Comparison of ENCODE assay signal across 8 cellular contexts in genomic region chr9:137305060-137305787, GRCh38. TPM values are rescaled to one million over a fixed set of nuclear protein-coding genes. Genes with fewer than 3 reads are reported as not detected.
DNase-seq lines count a peak whose midpoint lies in the region; TF ChIP-seq lines count a peak whose summit lies in the region.

No MANE protein-coding gene starts in this region.

- H2AFZ ChIP-seq in neuronal stem cell (ENCODE audit: low read length) = peak overlapping the region; percentile 60

- H3K14ac ChIP-seq in neuronal stem cell (ENCODE audit: low read length) = peak overlapping the region; percentile 100

- H3K4me3 ChIP-seq in BLaER1 (peak overlapping the region; percentile 34; the same call in 1 of the 2 replicates), epithelial cell of proximal tubule (ENCODE audit: low read depth, low read length) (peak overlapping the region; percentile 19), neuronal stem cell (ENCODE audit: low read length in 2 of 2) (peak overlapping the region in 1 of 2 donors; percentile 10), uterus (no peak overlapping the region), testis (no peak overlapping the region)

- peaks cover 6% of the 10 kb centered on the region for H3K79me1 ChIP-seq in neuronal stem cell (ENCODE audit: low read depth, low read length)

- H3K18ac ChIP-seq in neuronal stem cell (ENCODE audit: low read length) = peak overlapping the region; percentile 99

- DNase-seq in NCI-H128 (lab: John Stamatoyannopoulos, UW; ENCODE audit: unreplicated experiment) (peak; percentile 58), epithelial cell of proximal tubule (ENCODE audit: low read depth) (no peak), neuronal stem cell (ENCODE audit: low spot score) (peak; percentile 71), uterus (peak; percentile 33 to 58), testis (no peak), KG1 (lab: John Stamatoyannopoulos, UW) (no peak)
- peak; percentile 84 for DNase-seq in activated CD8-positive, alpha-beta memory T cell treated with anti-CD3 and anti-CD28 coated beads for 24 hours

- H4K91ac ChIP-seq in neuronal stem cell (ENCODE audit: low read depth, low read length, poor library complexity) = peak overlapping the region; percentile 95

- peak overlapping the region; percentile 52 for H4K8ac ChIP-seq in neuronal stem cell (ENCODE audit: low read depth, low read length)

- H3K27ac ChIP-seq in BLaER1 = peak overlapping the region; percentile 82
- H3K27ac ChIP-seq in neuronal stem cell (replicated peaks; ENCODE audit: low read length) = peak overlapping the region; percentile 96
- H3K27ac ChIP-seq in uterus = peak overlapping the region; percentile 70 to 81
- H3K27ac ChIP-seq in testis = peak overlapping the region in 1 of 2 donors; percentile 18

- H2BK5ac ChIP-seq in neuronal stem cell (ENCODE audit: low read length) = peak overlapping the region; percentile 98

- H3K23ac ChIP-seq in neuronal stem cell (ENCODE audit: low read depth, low read length, poor library complexity) = peak overlapping the region; percentile 92

- TF ChIP-seq CTCF in epithelial cell of proximal tubule (conservative IDR thresholded peaks at IDR 0.05; ENCODE audit: low read depth, low read length) (peak; percentile 7), uterus (IDR thresholded peaks at IDR 0.05) (no peak), testis (IDR thresholded peaks at IDR 0.05) (no peak)

- peak overlapping the region; percentile 95 for H2BK120ac ChIP-seq in neuronal stem cell (ENCODE audit: low read depth, low read length)

- peak overlapping the region; percentile 69; the same call in 1 of the 2 replicates for H3K9ac ChIP-seq in BLaER1
- peak overlapping the region; percentile 75 for H3K9ac ChIP-seq in neuronal stem cell (ENCODE audit: low read depth, low read length, poor library complexity)

- H3K36me3 ChIP-seq in BLaER1 (no peaks in the 10 kb centered on the region), neuronal stem cell (replicated peaks in 1 of 2; ENCODE audit: control insufficient read depth in 2 of 2, insufficient read depth in 2 of 2, low read length in 2 of 2) (no peaks in the 10 kb centered on the region), uterus (no peaks in the 10 kb centered on the region), testis (ENCODE audit: low read depth, missing control alignments) (no peaks in the 10 kb centered on the region)

- peak overlapping the region; percentile 90 for H3K4ac ChIP-seq in neuronal stem cell (ENCODE audit: low read length)

- H3K9me3 ChIP-seq in BLaER1 (no peaks in the 10 kb centered on the region), neuronal stem cell (replicated peaks in 1 of 2; ENCODE audit: control insufficient read depth in 2 of 2, insufficient read depth in 1 of 2, low read depth in 1 of 2, low read length in 2 of 2) (no peaks in the 10 kb centered on the region), uterus (no peaks in the 10 kb centered on the region), testis (no peaks in the 10 kb centered on the region)

- intact Hi-C loops in uterus (cut with DNase I; ENCODE audit: low total_unique reads) (loop anchor here (10.0 kb wide), 1 partner anchor 110 kb away; no protein-coding TSS in a partner anchor), testis (cut with DNase I; ENCODE audit: low total_unique reads) (no loop called here)

- peaks cover 16% of the 10 kb centered on the region for H3K27me3 ChIP-seq in BLaER1
- H3K27me3 ChIP-seq in neuronal stem cell (ENCODE audit: control insufficient read depth in 3 of 3, insufficient read depth in 3 of 3, low read depth in 1 of 3, low read length in 3 of 3) = peaks cover 0 to 5% (median 3%) of the 10 kb centered on the region in 3 experiments
- H3K27me3 ChIP-seq in uterus = peaks cover 4 to 18% of the 10 kb centered on the region in 2 donors
- H3K27me3 ChIP-seq in testis = no peaks in the 10 kb centered on the region

- peaks cover 16% of the 10 kb centered on the region for H4K20me1 ChIP-seq in BLaER1

- TF ChIP-seq POLR2A in uterus (IDR thresholded peaks at IDR 0.05) = no peak
- TF ChIP-seq POLR2A in testis (IDR thresholded peaks at IDR 0.05) = no peak

- H2AK5ac ChIP-seq in neuronal stem cell (ENCODE audit: low read depth, low read length) = peak overlapping the region; percentile 100

- WGBS in neuronal stem cell (ENCODE audit: extremely low coverage in 2 of 2, insufficient read length in 2 of 2, insufficient replicate concordance in 1 of 2), 2 donors = no CpG with 5 or more reads among the region's 36 CpGs
- WGBS in testis, 2 donors = 34 to 43% methylated on average over 13 to 36 of the region's 36 CpGs

- H3K4me2 ChIP-seq in BLaER1 = peak overlapping the region; percentile 99
- H3K4me2 ChIP-seq in neuronal stem cell (ENCODE audit: insufficient read depth, low read length, poor library complexity, severe bottlenecking) = peak overlapping the region; percentile 48

- peak overlapping the region; percentile 100 for H2BK15ac ChIP-seq in neuronal stem cell (ENCODE audit: low read length)

- H3K4me1 ChIP-seq in BLaER1 (peaks cover 77% of the 10 kb centered on the region), neuronal stem cell (ENCODE audit: control insufficient read depth in 2 of 2, insufficient read depth in 1 of 2, low read depth in 1 of 2, low read length in 2 of 2) (peaks cover 47 to 49% of the 10 kb centered on the region in 2 donors), uterus (peaks cover 0 to 38% of the 10 kb centered on the region in 2 donors), testis (peaks cover 36% of the 10 kb centered on the region)

- peak overlapping the region; percentile 100 for H2BK12ac ChIP-seq in neuronal stem cell (ENCODE audit: low read length)

RNA-seq across cellular contexts. Expression of gene NRARP, which starts 3.2 kb away (rescaled TPM):
- total RNA-seq in epithelial cell of proximal tubule = 2.2 and 4.9 TPM in 2 replicates
- 51.2 TPM for polyA plus RNA-seq in neuronal stem cell (2013, experiment 1 of 2)
- 51.6 TPM for polyA plus RNA-seq in neuronal stem cell (2013, experiment 2 of 2)
- total RNA-seq in uterus = 10 to 100 TPM in 2 of 4 donors, 1 to 10 TPM in 1, under 1 TPM in 1; 0.29 to 16.5 (median 11.4) TPM
- 10 to 100 TPM; 14.4 to 40.6 TPM for total RNA-seq in testis
- 5.2 TPM for polyA plus RNA-seq in testis (ENCODE audit: insufficient read depth, low read depth, low replicate concordance)

RNA-seq across cellular contexts. Expression of gene TOR4A, which starts 27.7 kb away (rescaled TPM):
- total RNA-seq in epithelial cell of proximal tubule (48.5 and 56.1 TPM in 2 replicates), uterus (10 to 100 TPM in 3 of 4 donors, 1 to 10 TPM in 1; 2.6 to 12.7 (median 11.5) TPM), testis (1 to 10 TPM; 3.4 to 4.5 TPM)
- polyA plus RNA-seq in neuronal stem cell (2013, experiment 1 of 2) = 3.1 TPM
- 3.0 TPM for polyA plus RNA-seq in neuronal stem cell (2013, experiment 2 of 2)
- polyA plus RNA-seq in testis (ENCODE audit: insufficient read depth, low read depth, low replicate concordance) = 2.1 TPM

RNA-seq across cellular contexts. Expression of gene NELFB, which starts 50.1 kb away (rescaled TPM):
- total RNA-seq in epithelial cell of proximal tubule (47.7 and 71.0 TPM in 2 replicates), uterus (10 to 100 TPM; 17.1 to 46.5 (median 43.2) TPM), testis (10 to 100 TPM; 60.9 to 76.7 TPM)
- 45.7 TPM for polyA plus RNA-seq in neuronal stem cell (2013, experiment 1 of 2)
- polyA plus RNA-seq in neuronal stem cell (2013, experiment 2 of 2) = 46.2 TPM
- polyA plus RNA-seq in testis (ENCODE audit: insufficient read depth, low read depth, low replicate concordance) = 55.0 TPM

RNA-seq across cellular contexts. Expression of gene STPG3, which starts 54.1 kb away (rescaled TPM):
- total RNA-seq in epithelial cell of proximal tubule (not detected in 2 replicates), uterus (not detected), testis (10 to 100 TPM; 14.6 to 34.1 TPM)
- 0.07 TPM for polyA plus RNA-seq in neuronal stem cell (2013, experiment 1 of 2)
- not detected for polyA plus RNA-seq in neuronal stem cell (2013, experiment 2 of 2)
- polyA plus RNA-seq in testis (ENCODE audit: insufficient read depth, low read depth, low replicate concordance) = 58.9 TPM

Comparison
In these comparisons a context has a peak if more than half of its experiments do, and no peak if none do; other contexts are left out.
1. H3K4me3 ChIP-seq: peak in BLaER1 (single experiment) and epithelial cell of proximal tubule (single experiment); none in uterus (0 of 2) and testis (0 of 2).
2. DNase-seq: peak in NCI-H128 (single experiment), activated CD8-positive, alpha-beta memory T cell treated with anti-CD3 and anti-CD28 coated beads for 24 hours (single experiment), neuronal stem cell (single experiment) and uterus (2 of 2); none in epithelial cell of proximal tubule (single experiment), testis (single experiment) and KG1 (single experiment).